In the genomic region with DNA sequence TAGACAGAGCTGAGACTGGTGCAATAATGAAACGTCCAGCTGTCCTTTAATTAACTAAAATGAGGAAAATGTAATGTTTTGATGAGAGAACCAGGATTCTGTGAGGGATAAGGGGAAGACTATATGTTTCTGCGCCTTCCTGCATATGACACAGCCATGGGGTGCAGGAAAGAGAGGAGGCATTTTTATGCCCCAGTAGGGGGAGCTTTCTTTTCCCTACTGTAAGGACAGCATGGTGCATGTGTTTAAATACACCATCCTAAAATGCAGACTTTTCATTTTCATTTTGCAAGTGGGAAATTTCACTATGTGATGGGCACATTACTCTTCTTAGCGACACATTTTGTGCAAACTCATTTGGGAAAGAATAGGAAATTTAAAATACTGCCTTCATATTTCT, we compare ENCODE assay signal across 11 cellular contexts.
DNase-seq lines count a peak whose midpoint lies in the region; ATAC-seq and TF ChIP-seq lines count a peak whose summit lies in the region.
"Had no signal": no experiment of that assay in that cellular context is flagged by ENCODE, and none has a peak within 500 bp of the region (broad histone marks: within the 10 kb centered on the region; RNA-seq: fewer than 3 reads in every experiment).

No MANE protein-coding gene starts in this region.

- H3K27ac Mint-ChIP-seq in nephron progenitor cell: no peak overlapping the region
- H3K27ac Mint-ChIP-seq in naive thymus-derived CD8-positive, alpha-beta T cell: peak overlapping the region in 2 of 10 donors; percentile 17 to 33
- H3K27ac Mint-ChIP-seq: T-helper 1 cell treated with Interleukin-12 subunit alpha and Interleukin-12 subunit beta and Interleukin-4 antibody, amounts not matched to agents 30 μg/mL and 1 μg/mL, for 36 hours had no signal

- no peaks in the 10 kb centered on the region for H3K36me3 ChIP-seq in brain microvascular endothelial cell (replicated peaks)

- POLR2A ChIA-PET in naive thymus-derived CD8-positive, alpha-beta T cell (lab: Charles Lee): no interaction called here

- DNase-seq in GM03348 (ENCODE audit: low spot score) (peak; percentile 4), Kasumi-1 (lab: John Stamatoyannopoulos, UW) (peak; percentile 44 to 68), brain microvascular endothelial cell (no peak), nephron progenitor cell (no peak)
- no peak for DNase-seq in naive thymus-derived CD8-positive, alpha-beta T cell
- DNase-seq: effector memory CD8-positive, alpha-beta T cell; mesenchymal stem cell had no signal

- H3K4me3 Mint-ChIP-seq in nephron progenitor cell: no peak overlapping the region
- no peak overlapping the region for H3K4me3 Mint-ChIP-seq in naive thymus-derived CD8-positive, alpha-beta T cell
- H3K4me3 Mint-ChIP-seq: effector memory CD8-positive, alpha-beta T cell; T-helper 1 cell treated with Interleukin-12 subunit alpha and Interleukin-12 subunit beta and Interleukin-4 antibody, amounts not matched to agents 30 μg/mL and 1 μg/mL, for 36 hours had no signal

- no peaks in the 10 kb centered on the region for H3K36me3 Mint-ChIP-seq in nephron progenitor cell (ENCODE audit: low read depth)
- peaks cover 5 to 58% (median 29%) of the 10 kb centered on the region in 3 donors for H3K36me3 Mint-ChIP-seq in naive thymus-derived CD8-positive, alpha-beta T cell

- no peak overlapping the region for H3K4me3 ChIP-seq in brain microvascular endothelial cell (ENCODE audit: low read depth, low read length)

- ATAC-seq in HG02870 (IDR thresholded peaks at IDR 0.05; ENCODE audit: unreplicated experiment) (no peak), HG02623 (IDR thresholded peaks at IDR 0.05; ENCODE audit: unreplicated experiment) (no peak), HG02798 (IDR thresholded peaks at IDR 0.05; ENCODE audit: poor library complexity, unreplicated experiment) (no peak)
- ATAC-seq in naive thymus-derived CD8-positive, alpha-beta T cell: no peak
- ATAC-seq: effector memory CD8-positive, alpha-beta T cell had no signal

- TF ChIP-seq CTCF in brain microvascular endothelial cell (IDR thresholded peaks at IDR 0.05; ENCODE audit: low read depth, low read length, missing control alignments): peak; percentile 63
- TF ChIP-seq CTCF in nephron progenitor cell (IDR thresholded peaks at IDR 0.05): peak; percentile 40

- no peaks in the 10 kb centered on the region for H3K9me3 Mint-ChIP-seq in nephron progenitor cell
- no peaks in the 10 kb centered on the region for H3K9me3 Mint-ChIP-seq in naive thymus-derived CD8-positive, alpha-beta T cell
- H3K9me3 Mint-ChIP-seq: effector memory CD8-positive, alpha-beta T cell; T-helper 1 cell treated with Interleukin-12 subunit alpha and Interleukin-12 subunit beta and Interleukin-4 antibody, amounts not matched to agents 30 μg/mL and 1 μg/mL, for 36 hours had no signal

- no peaks in the 10 kb centered on the region for H3K27me3 ChIP-seq in brain microvascular endothelial cell (replicated peaks)

- in situ Hi-C loops in brain microvascular endothelial cell (cut with HindIII; ENCODE audit: low pct_ligation_motif_present, low sequenced_read_pairs): no loop called here

- no peak overlapping the region for H3K27ac ChIP-seq in brain microvascular endothelial cell

- H3K27me3 Mint-ChIP-seq in nephron progenitor cell (ENCODE audit: low read depth, poor library complexity): peaks cover 4% of the 10 kb centered on the region
- H3K27me3 Mint-ChIP-seq in naive thymus-derived CD8-positive, alpha-beta T cell: no peaks in the 10 kb centered on the region
- H3K27me3 Mint-ChIP-seq: effector memory CD8-positive, alpha-beta T cell had no signal

- no peaks in the 10 kb centered on the region for H3K4me1 Mint-ChIP-seq in nephron progenitor cell
- H3K4me1 Mint-ChIP-seq in naive thymus-derived CD8-positive, alpha-beta T cell: peaks cover 3 to 22% (median 14%) of the 10 kb centered on the region in 4 donors

Comparison
In these comparisons a context has a peak if more than half of its experiments do, and no peak if none do; other contexts are left out.
1. DNase-seq: peak in GM03348 (single experiment) and Kasumi-1 (2 of 2); none in brain microvascular endothelial cell (single experiment), nephron progenitor cell (single experiment) and naive thymus-derived CD8-positive, alpha-beta T cell (0 of 10).